19 cellular contexts compared by ENCODE assay signal in the genomic region with DNA sequence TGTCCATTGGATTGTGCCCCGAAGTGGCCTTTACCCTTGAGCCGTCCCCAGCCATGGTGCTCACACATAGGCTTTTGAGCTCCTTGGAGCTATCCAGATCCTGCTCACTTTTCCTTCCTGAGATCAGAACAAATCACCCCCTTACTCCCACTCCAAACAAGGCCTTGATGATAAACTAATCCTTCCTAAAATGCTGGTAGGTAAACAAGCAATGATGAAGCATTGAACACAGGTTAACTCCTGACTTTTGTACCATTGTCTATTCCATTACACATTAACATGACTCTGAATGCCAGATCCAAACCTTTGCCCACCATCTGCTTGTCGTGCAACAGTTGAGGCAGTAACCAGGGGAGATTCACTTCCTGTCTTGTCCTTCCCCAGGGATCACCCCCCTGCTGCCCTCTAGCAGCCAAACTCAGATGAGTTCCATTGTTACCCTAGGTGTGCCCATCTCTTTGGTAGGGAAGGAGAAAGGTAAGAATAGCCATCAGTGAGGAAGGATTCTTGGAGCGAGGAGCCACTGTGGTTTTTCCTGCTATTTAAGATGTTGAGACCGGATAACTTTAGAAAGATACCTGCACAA.
"Had no signal": no experiment of that assay in that cellular context is flagged by ENCODE, and none has a peak within 500 bp of the region (broad histone marks: within the 10 kb centered on the region; RNA-seq: fewer than 3 reads in every experiment).

No MANE protein-coding gene starts in this region.

- H3K36me3 Mint-ChIP-seq: memory B cell; natural killer cell treated with Interleukin-12 subunit alpha and Interleukin-12 subunit beta and Interleukin-15 and Interleukin-18, amount 100 ng/mL, for 72 hours; stimulated activated memory B cell treated with anti-CD40 and anti-IgM and Interleukin-4, amounts not matched to agents 10 μg/mL and 1 μg/mL and 100 μg/mL, for 72 hours had no signal

- H3K4me3 ChIP-seq: left ventricle myocardium inferior, right atrium auricular region, tibial artery, uterus had no signal

- H3K4me1 Mint-ChIP-seq: memory B cell; stimulated activated memory B cell treated with anti-CD40 and anti-IgM and Interleukin-4, amounts not matched to agents 10 μg/mL and 1 μg/mL and 100 μg/mL, for 72 hours had no signal

- ATAC-seq: activated CD8-positive, alpha-beta T cell treated with anti-CD3 and anti-CD28 coated beads, Interleukin-2, amount 10 ng/mL, durations not matched to agents 7 days and 5 days; effector memory CD8-positive, alpha-beta T cell; stimulated activated memory B cell treated with anti-CD40 and anti-IgM and Interleukin-4, amounts not matched to agents 10 μg/mL and 1 μg/mL and 100 μg/mL, for 72 hours; T-helper 17 cell had no signal

- H3K4me3 Mint-ChIP-seq: activated CD8-positive, alpha-beta T cell treated with anti-CD3 and anti-CD28 coated beads, Interleukin-2, amount 10 ng/mL, durations not matched to agents 7 days and 5 days; activated naive CD8-positive, alpha-beta T cell treated with anti-CD3 and anti-CD28 coated beads, Interleukin-2, amount 50 U/mL, for 24 hours; effector memory CD8-positive, alpha-beta T cell; memory B cell; stimulated activated memory B cell treated with anti-CD40 and anti-IgM and Interleukin-4, amounts not matched to agents 10 μg/mL and 1 μg/mL and 100 μg/mL, for 72 hours had no signal

- DNase-seq: activated CD4-positive, alpha-beta T cell treated with anti-CD3 and anti-CD28 coated beads for 4 hours; activated CD8-positive, alpha-beta T cell treated with anti-CD3 and anti-CD28 coated beads, Interleukin-2, amount 10 ng/mL, durations not matched to agents 7 days and 5 days; activated naive CD4-positive, alpha-beta T cell treated with Interleukin-2 at 50 U/mL for 16 hours; activated naive CD8-positive, alpha-beta T cell treated with anti-CD3 and anti-CD28 coated beads, Interleukin-2, amount 50 U/mL, for 24 hours; aorta; cerebellar nuclear complex; effector memory CD8-positive, alpha-beta T cell; islet precursor cell; left ventricle myocardium inferior; nucleus accumbens; posterior cingulate gyrus; stimulated activated CD4-positive, alpha-beta T cell treated with anti-CD3 and anti-CD28 coated beads, Interleukin-2, amount 100 ng/mL, for 48 hours; T-helper 17 cell; tibial artery; uterus had no signal

- H3K27ac Mint-ChIP-seq: activated CD8-positive, alpha-beta T cell treated with anti-CD3 and anti-CD28 coated beads, Interleukin-2, amount 10 ng/mL, durations not matched to agents 7 days and 5 days; effector memory CD8-positive, alpha-beta T cell; memory B cell; stimulated activated memory B cell treated with anti-CD40 and anti-IgM and Interleukin-4, amounts not matched to agents 10 μg/mL and 1 μg/mL and 100 μg/mL, for 72 hours had no signal

- H3K9me3 Mint-ChIP-seq: activated naive CD8-positive, alpha-beta T cell treated with anti-CD3 and anti-CD28 coated beads, Interleukin-2, amount 50 U/mL, for 24 hours; effector memory CD8-positive, alpha-beta T cell; memory B cell; natural killer cell treated with Interleukin-12 subunit alpha and Interleukin-12 subunit beta and Interleukin-15 and Interleukin-18, amount 100 ng/mL, for 72 hours; stimulated activated memory B cell treated with anti-CD40 and anti-IgM and Interleukin-4, amounts not matched to agents 10 μg/mL and 1 μg/mL and 100 μg/mL, for 72 hours had no signal
